Comparison of ENCODE assay signal across 1 cellular context in genomic region chr10:5283305-5284158, GRCh38.
A peak's percentile ranks its signal among the peaks of the same experiment; 100 is the strongest.
TF ChIP-seq lines count a peak whose summit lies in the region.

No MANE protein-coding gene starts in this region.

TF ChIP-seq in K562, 482 proteins besides CTCF, POLR2A, EP300 and RAD21 (continued from another document):
- TF ChIP-seq NFE2 (IDR thresholded peaks at IDR 0.05; ENCODE audit: low read depth) (peak; percentile 10; the same call in 1 of the 2 replicates), PHB2 (IDR thresholded peaks at IDR 0.05; ENCODE audit: low read depth) (0 out of 2 replicates have a peak, but pooled peaks have one; percentile 23), CXXC5 (CRISPR knock-in tag; IDR thresholded peaks at IDR 0.05) (peak; percentile 30; the same call in 1 of the 2 replicates), ZNF592 (IDR thresholded peaks at IDR 0.05) (peak; percentile 54; the same call in 1 of the 2 replicates), MNT (conservative IDR thresholded peaks at IDR 0.05) (peak in 1 of 2 experiments; percentile 29; a peak in 1 of 4 replicates), CREM (IDR thresholded peaks at IDR 0.05; ENCODE audit: low read depth) (0 out of 2 replicates have a peak, but pooled peaks have one; percentile 7), SMARCA5 (IDR thresholded peaks at IDR 0.05) (0 out of 2 replicates have a peak, but pooled peaks have one; percentile 42), ZNF174 (CRISPR knock-in tag; IDR thresholded peaks at IDR 0.05) (no peak), CTBP1 (IDR thresholded peaks at IDR 0.05; ENCODE audit: borderline replicate concordance) (peak; percentile 17; the same call in 1 of the 2 replicates), MTA3 (IDR thresholded peaks at IDR 0.05; ENCODE audit: borderline replicate concordance) (no peak), THRAP3 (IDR thresholded peaks at IDR 0.05; ENCODE audit: borderline replicate concordance) (0 out of 2 replicates have a peak, but pooled peaks have one; percentile 72), GATAD2B (IDR thresholded peaks at IDR 0.05; ENCODE audit: borderline replicate concordance) (0 out of 2 replicates have a peak, but pooled peaks have one; percentile 12), THRB (CRISPR knock-in tag; conservative IDR thresholded peaks at IDR 0.05) (no peak), EP400 (IDR thresholded peaks at IDR 0.05) (no peak), ZNF407 (IDR thresholded peaks at IDR 0.05; ENCODE audit: low read depth) (no peak), ZBTB26 (CRISPR knock-in tag; IDR thresholded peaks at IDR 0.05) (0 out of 2 replicates have a peak, but pooled peaks have one; percentile 7), MYBL2 (IDR thresholded peaks at IDR 0.05; ENCODE audit: low read depth) (no peak), MYBL2 (CRISPR knock-in tag; IDR thresholded peaks at IDR 0.05; ENCODE audit: borderline replicate concordance) (no peak), MLLT1 (IDR thresholded peaks at IDR 0.05) (0 out of 4 replicates have a peak, but pooled peaks of 1 of the 2 experiments have one; percentile 73), NR2C1 (IDR thresholded peaks at IDR 0.05) (peak; percentile 61; the same call in 1 of the 2 replicates), NR2C1 (tag; IDR thresholded peaks at IDR 0.05) (peak; percentile 70), FOXO4 (CRISPR knock-in tag; IDR thresholded peaks at IDR 0.05) (no peak), VEZF1 (CRISPR knock-in tag; IDR thresholded peaks at IDR 0.05) (peak; percentile 82)
